ENCODE assay signal across 1 cellular context in the genomic region with DNA sequence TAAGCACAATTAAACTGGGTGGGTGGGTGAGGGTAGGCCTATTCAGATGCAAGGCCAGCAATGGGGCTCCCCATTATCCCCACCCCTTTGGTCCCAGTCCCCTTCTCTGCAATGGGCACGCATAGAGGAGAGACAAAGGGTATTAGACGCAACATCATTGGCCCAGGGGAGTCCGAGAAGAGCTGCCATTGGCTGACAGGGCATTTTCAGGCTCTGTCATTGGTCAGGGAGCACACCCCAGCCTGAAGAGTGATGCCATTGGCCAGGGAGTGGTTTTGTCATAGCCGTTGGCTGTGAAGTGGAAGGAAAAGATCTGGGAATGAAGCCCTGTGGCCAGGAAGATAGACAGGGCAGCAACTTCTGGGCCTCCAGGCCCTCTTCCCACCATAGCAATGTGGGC.
TF ChIP-seq lines count a peak whose summit lies in the region.

No MANE protein-coding gene starts in this region.

TF ChIP-seq in H1, 55 proteins besides CTCF, POLR2A, EP300 and RAD21:
- TF ChIP-seq SIRT6 (IDR thresholded peaks at IDR 0.05; ENCODE audit: low read length) = no peak
- TF ChIP-seq CBX5 (IDR thresholded peaks at IDR 0.05; ENCODE audit: low read depth, low read length) = no peak
- peak; percentile 72 for TF ChIP-seq SP1 (IDR thresholded peaks at IDR 0.05; ENCODE audit: low read depth, low read length)
- TF ChIP-seq FOSL1 (IDR thresholded peaks at IDR 0.05; ENCODE audit: insufficient read depth, low read depth, low read length) = no peak
TF ChIP-seq in H1: peak in this region for 1.
